ENCODE assay signal across 9 cellular contexts in the genomic region with DNA sequence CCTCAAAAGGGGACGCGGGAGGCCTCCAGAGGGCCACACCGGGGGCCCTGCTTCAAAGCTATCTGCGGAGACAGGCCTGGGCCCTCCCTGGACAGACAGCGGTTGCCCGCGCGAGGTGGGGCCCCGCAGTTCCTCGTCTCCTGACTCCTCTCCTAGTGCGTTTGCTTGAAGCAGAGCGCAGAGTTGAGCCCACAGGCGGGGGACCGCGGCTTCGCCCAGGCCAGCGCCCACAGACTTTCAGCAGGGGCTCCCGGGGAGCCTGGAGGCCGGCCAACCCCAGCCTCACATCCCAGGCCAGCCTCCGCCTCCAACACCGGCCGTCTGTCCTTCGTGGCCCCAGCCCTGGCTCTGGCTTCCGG. TPM values are rescaled to one million over a fixed set of nuclear protein-coding genes. Genes with fewer than 3 reads are reported as not detected.
DNase-seq lines count a peak whose midpoint lies in the region; ATAC-seq, FAIRE-seq and TF ChIP-seq lines count a peak whose summit lies in the region.
"Had no signal": no experiment of that assay in that cellular context is flagged by ENCODE, and none has a peak within 500 bp of the region (broad histone marks: within the 10 kb centered on the region; RNA-seq: fewer than 3 reads in every experiment).

No MANE protein-coding gene starts in this region.

- peak overlapping the region in 1 of 2 donors; percentile 46 for H3K4me3 ChIP-seq in kidney (ENCODE audit: low read length in 2 of 2)
- peak overlapping the region; percentile 64 to 80 for H3K4me3 ChIP-seq in tibial artery

- H3K4me1 ChIP-seq in kidney (ENCODE audit: control insufficient read depth in 1 of 2, insufficient read depth in 1 of 2, low read depth in 1 of 2, low read length in 2 of 2) (peaks cover 0 to 6% of the 10 kb centered on the region in 2 donors), tibial artery (peaks cover 0 to 23% (median 16%) of the 10 kb centered on the region in 4 donors)

- peaks cover 6% of the 10 kb centered on the region for H3K9me3 Mint-ChIP-seq in activated CD4-positive, alpha-beta memory T cell treated with anti-CD3 and anti-CD28 coated beads for 36 hours
- H3K9me3 Mint-ChIP-seq in activated CD4-positive, alpha-beta memory T cell treated with anti-CD3 and anti-CD28 coated beads, Interleukin-2, amount 10 ng/mL, durations not matched to agents 7 days and 5 days: no peaks in the 10 kb centered on the region
- H3K9me3 Mint-ChIP-seq in activated CD8-positive, alpha-beta T cell treated with anti-CD3 and anti-CD28 coated beads, Interleukin-2, amount 10 ng/mL, durations not matched to agents 7 days and 5 days (ENCODE audit: insufficient read depth): no peaks in the 10 kb centered on the region

- peak; percentile 11 for ATAC-seq in activated CD8-positive, alpha-beta T cell treated with anti-CD3 and anti-CD28 coated beads, Interleukin-2, amount 10 ng/mL, durations not matched to agents 7 days and 5 days

- H3K27me3 Mint-ChIP-seq in activated CD4-positive, alpha-beta memory T cell treated with anti-CD3 and anti-CD28 coated beads for 36 hours: peaks cover 45% of the 10 kb centered on the region
- peaks cover 51% of the 10 kb centered on the region for H3K27me3 Mint-ChIP-seq in activated CD4-positive, alpha-beta memory T cell treated with anti-CD3 and anti-CD28 coated beads, Interleukin-2, amount 10 ng/mL, durations not matched to agents 7 days and 5 days
- peaks cover 40% of the 10 kb centered on the region for H3K27me3 Mint-ChIP-seq in activated CD8-positive, alpha-beta T cell treated with anti-CD3 and anti-CD28 coated beads, Interleukin-2, amount 10 ng/mL, durations not matched to agents 7 days and 5 days (ENCODE audit: low read depth)

- intact Hi-C loops in activated CD4-positive, alpha-beta memory T cell treated with anti-CD3 and anti-CD28 coated beads for 36 hours (cut with micrococcal nuclease): no loop called here
- intact Hi-C loops in kidney (cut with DNase I) (no loop called here), tibial artery (cut with DNase I; ENCODE audit: low total_unique reads) (loop anchor here (5.0 kb wide), 1 partner anchor 45 kb away; no protein-coding TSS in a partner anchor)

- H3K27ac Mint-ChIP-seq in activated CD4-positive, alpha-beta memory T cell treated with anti-CD3 and anti-CD28 coated beads for 36 hours: no peak overlapping the region
- no peak overlapping the region for H3K27ac Mint-ChIP-seq in activated CD4-positive, alpha-beta memory T cell treated with anti-CD3 and anti-CD28 coated beads, Interleukin-2, amount 10 ng/mL, durations not matched to agents 7 days and 5 days
- H3K27ac Mint-ChIP-seq in activated CD8-positive, alpha-beta T cell treated with anti-CD3 and anti-CD28 coated beads, Interleukin-2, amount 10 ng/mL, durations not matched to agents 7 days and 5 days: no peak overlapping the region

- H3K27me3 ChIP-seq in tibial artery: no peaks in the 10 kb centered on the region

- peaks cover 10% of the 10 kb centered on the region for H3K4me1 Mint-ChIP-seq in activated CD4-positive, alpha-beta memory T cell treated with anti-CD3 and anti-CD28 coated beads for 36 hours (ENCODE audit: low read depth)
- peaks cover 14% of the 10 kb centered on the region for H3K4me1 Mint-ChIP-seq in activated CD4-positive, alpha-beta memory T cell treated with anti-CD3 and anti-CD28 coated beads, Interleukin-2, amount 10 ng/mL, durations not matched to agents 7 days and 5 days
- peaks cover 12% of the 10 kb centered on the region for H3K4me1 Mint-ChIP-seq in activated CD8-positive, alpha-beta T cell treated with anti-CD3 and anti-CD28 coated beads, Interleukin-2, amount 10 ng/mL, durations not matched to agents 7 days and 5 days (ENCODE audit: low read depth)

- no peak for FAIRE-seq in kidney (lab: Jason Lieb, UNC)
- FAIRE-seq: G401.6 had no signal

- POLR2A ChIA-PET in activated CD4-positive, alpha-beta memory T cell treated with anti-CD3 and anti-CD28 coated beads for 36 hours (lab: Charles Lee): no interaction called here
- POLR2A ChIA-PET in activated CD4-positive, alpha-beta memory T cell treated with anti-CD3 and anti-CD28 coated beads, Interleukin-2, amount 10 ng/mL, durations not matched to agents 7 days and 5 days (lab: Charles Lee): no interaction called here
- POLR2A ChIA-PET in activated CD8-positive, alpha-beta T cell treated with anti-CD3 and anti-CD28 coated beads, Interleukin-2, amount 10 ng/mL, durations not matched to agents 7 days and 5 days (lab: Charles Lee): no interaction called here

- DNase-seq in activated CD4-positive, alpha-beta memory T cell treated with anti-CD3 and anti-CD28 coated beads for 36 hours: no peak
- DNase-seq in activated CD4-positive, alpha-beta memory T cell treated with anti-CD3 and anti-CD28 coated beads, Interleukin-2, amount 10 ng/mL, durations not matched to agents 7 days and 5 days: no peak
- no peak for DNase-seq in activated CD8-positive, alpha-beta T cell treated with anti-CD3 and anti-CD28 coated beads, Interleukin-2, amount 10 ng/mL, durations not matched to agents 7 days and 5 days
- DNase-seq in kidney (peak; percentile 75), tibial artery (no peak), NCI-H2081 treated with DMSO at 0.1 percent for 48 hours (lab: John Stamatoyannopoulos, UW) (no peak), kidney glomerular epithelial cell (lab: John Stamatoyannopoulos, UW) (no peak)
- DNase-seq in stimulated activated CD4-positive, alpha-beta T cell treated with anti-CD3 and anti-CD28 coated beads, Interleukin-4, amount 100 ng/mL, for 4 hours: no peak

- H3K36me3 Mint-ChIP-seq in activated CD4-positive, alpha-beta memory T cell treated with anti-CD3 and anti-CD28 coated beads for 36 hours: peaks cover 3% of the 10 kb centered on the region
- no peaks in the 10 kb centered on the region for H3K36me3 Mint-ChIP-seq in activated CD4-positive, alpha-beta memory T cell treated with anti-CD3 and anti-CD28 coated beads, Interleukin-2, amount 10 ng/mL, durations not matched to agents 7 days and 5 days (ENCODE audit: low read depth)
- H3K36me3 Mint-ChIP-seq in activated CD8-positive, alpha-beta T cell treated with anti-CD3 and anti-CD28 coated beads, Interleukin-2, amount 10 ng/mL, durations not matched to agents 7 days and 5 days (ENCODE audit: low read depth): no peaks in the 10 kb centered on the region

- H3K27ac ChIP-seq in kidney (ENCODE audit: low read depth in 2 of 2, low read length in 2 of 2): peak overlapping the region; percentile 32 to 47
- peak overlapping the region; percentile 73 to 81 for H3K27ac ChIP-seq in tibial artery

- H3K9ac ChIP-seq in kidney (ENCODE audit: low read length in 2 of 2): peak overlapping the region; percentile 48 to 51

- H3K4me3 Mint-ChIP-seq in activated CD4-positive, alpha-beta memory T cell treated with anti-CD3 and anti-CD28 coated beads for 36 hours: peak overlapping the region; percentile 50
- no peak overlapping the region for H3K4me3 Mint-ChIP-seq in activated CD4-positive, alpha-beta memory T cell treated with anti-CD3 and anti-CD28 coated beads, Interleukin-2, amount 10 ng/mL, durations not matched to agents 7 days and 5 days
- H3K4me3 Mint-ChIP-seq in activated CD8-positive, alpha-beta T cell treated with anti-CD3 and anti-CD28 coated beads, Interleukin-2, amount 10 ng/mL, durations not matched to agents 7 days and 5 days: peak overlapping the region; percentile 55

- H3K9me3 ChIP-seq in kidney (ENCODE audit: control insufficient read depth in 1 of 2, low read length in 2 of 2): peaks cover 0 to 6% of the 10 kb centered on the region in 2 donors
- no peaks in the 10 kb centered on the region for H3K9me3 ChIP-seq in tibial artery

- CTCF ChIA-PET in activated CD4-positive, alpha-beta memory T cell treated with anti-CD3 and anti-CD28 coated beads for 36 hours (lab: Charles Lee): interaction anchor here (0.6 to 2.1 kb wide), 6 partner anchors 11 to 61 kb away, joined by 3 to 5 read pairs (median 3); no protein-coding TSS in a partner anchor
- CTCF ChIA-PET in activated CD4-positive, alpha-beta memory T cell treated with anti-CD3 and anti-CD28 coated beads, Interleukin-2, amount 10 ng/mL, durations not matched to agents 7 days and 5 days (lab: Charles Lee): interaction anchor here (0.9 to 1.1 kb wide), 2 partner anchors 16 to 68 kb away, joined by 3 read pairs; no protein-coding TSS in a partner anchor
- CTCF ChIA-PET in activated CD8-positive, alpha-beta T cell treated with anti-CD3 and anti-CD28 coated beads, Interleukin-2, amount 10 ng/mL, durations not matched to agents 7 days and 5 days (lab: Charles Lee): interaction anchor here (1.0 to 2.1 kb wide), 5 partner anchors 18 to 60 kb away, joined by 3 to 4 read pairs (median 4); a partner anchor contains a TSS

- H3K36me3 ChIP-seq in kidney (ENCODE audit: control insufficient read depth in 1 of 2, insufficient read depth in 2 of 2, low read length in 2 of 2): no peaks in the 10 kb centered on the region
- H3K36me3 ChIP-seq in tibial artery: no peaks in the 10 kb centered on the region

- TF ChIP-seq CTCF in kidney (IDR thresholded peaks at IDR 0.05; ENCODE audit: borderline replicate concordance, extremely low read depth, insufficient read depth) (no peak), tibial artery (IDR thresholded peaks at IDR 0.05) (no peak)

RNA-seq across cellular contexts. Expression of a gene that starts 0.5 kb away (rescaled TPM):
- under 1 TPM; 0.10 TPM for total RNA-seq in activated CD4-positive, alpha-beta memory T cell treated with anti-CD3 and anti-CD28 coated beads for 36 hours
- total RNA-seq in activated CD4-positive, alpha-beta memory T cell treated with anti-CD3 and anti-CD28 coated beads, Interleukin-2, amount 10 ng/mL, durations not matched to agents 7 days and 5 days: under 1 TPM; 0.35 to 0.43 TPM
- total RNA-seq in activated CD8-positive, alpha-beta T cell treated with anti-CD3 and anti-CD28 coated beads, Interleukin-2, amount 10 ng/mL, durations not matched to agents 7 days and 5 days: not detected
- 3.1 TPM for total RNA-seq in kidney
- 0.82 TPM for polyA plus RNA-seq in kidney (ENCODE audit: insufficient read depth, low read depth, low replicate concordance)
